Comparison of ENCODE assay signal across 15 cellular contexts in the genomic region with DNA sequence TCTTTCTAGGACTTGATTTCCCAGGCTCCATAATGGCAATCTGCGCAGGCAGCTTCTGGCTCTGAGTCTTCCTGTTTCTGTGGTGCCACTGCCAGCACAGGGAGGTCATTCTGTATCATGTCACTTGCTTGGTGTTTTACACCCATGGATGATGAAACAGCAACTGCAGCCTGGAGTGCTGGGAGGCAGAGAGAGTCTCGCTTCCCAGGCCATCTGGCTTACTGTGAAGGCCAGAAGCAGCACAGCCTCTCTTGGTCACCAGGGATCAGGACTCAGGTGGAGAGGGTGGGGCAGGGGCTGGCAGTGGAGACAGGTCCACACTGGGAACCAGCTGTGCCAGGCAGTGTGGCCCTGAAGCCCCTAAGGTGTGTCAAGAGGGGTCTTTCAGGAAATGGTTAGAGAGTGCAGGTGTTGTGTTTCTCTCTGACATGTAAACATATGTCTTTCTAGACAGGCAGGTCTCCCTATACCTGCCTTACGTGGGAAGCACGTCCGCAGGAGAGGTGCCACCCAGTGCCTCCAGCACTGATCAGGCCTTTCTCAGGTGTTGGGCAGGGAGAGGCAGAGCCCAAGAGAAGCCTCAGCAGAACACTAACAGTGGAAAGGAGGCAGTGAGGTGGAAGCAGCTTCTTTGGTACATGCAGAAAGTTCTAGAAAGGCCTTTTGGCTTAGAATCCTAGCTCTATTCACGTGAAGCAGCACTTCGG.
A peak's percentile ranks its signal among the peaks of the same experiment; 100 is the strongest.
DNase-seq lines count a peak whose midpoint lies in the region; ATAC-seq and TF ChIP-seq lines count a peak whose summit lies in the region.
"Had no signal": no experiment of that assay in that cellular context is flagged by ENCODE, and none has a peak within 500 bp of the region (broad histone marks: within the 10 kb centered on the region; RNA-seq: fewer than 3 reads in every experiment).

No MANE protein-coding gene starts in this region.

- H3K9ac ChIP-seq in BLaER1 treated with 17β-estradiol and CSF1 and Interleukin-3, amounts not matched to agents 10 nM and 100 nM: peak overlapping the region in 7 of 11 experiments; percentile 11 to 66 (median 41); a peak in 10 of 22 replicates

- no peak for TF ChIP-seq EP300 in sigmoid colon (IDR thresholded peaks at IDR 0.05)

- WGBS in sigmoid colon, 2 donors: 80 to 85% methylated on average over 7 of the region's 7 CpGs

- no peaks in the 10 kb centered on the region for H3K36me3 ChIP-seq in BLaER1 treated with 17β-estradiol and CSF1 and Interleukin-3, amounts not matched to agents 10 nM and 100 nM
- H3K36me3 ChIP-seq in lower lobe of right lung (no peaks in the 10 kb centered on the region), vagina (no peaks in the 10 kb centered on the region), sigmoid colon (no peaks in the 10 kb centered on the region)
- H3K36me3 ChIP-seq: HAP-1 had no signal

- peaks cover 0 to 41% (median 3%) of the 10 kb centered on the region in 11 experiments; a peak in 8 of 22 replicates for H4K20me1 ChIP-seq in BLaER1 treated with 17β-estradiol and CSF1 and Interleukin-3, amounts not matched to agents 10 nM and 100 nM

- H3K27me3 ChIP-seq in BLaER1 treated with 17β-estradiol and CSF1 and Interleukin-3, amounts not matched to agents 10 nM and 100 nM: peaks cover 33 to 74% (median 40%) of the 10 kb centered on the region in 11 experiments
- H3K27me3 ChIP-seq in HL-60 (ENCODE audit: insufficient read depth, poor library complexity, severe bottlenecking) (peaks cover 16% of the 10 kb centered on the region), lower lobe of right lung (ENCODE audit: low read depth) (peaks cover 66% of the 10 kb centered on the region), vagina (peaks cover 7% of the 10 kb centered on the region), sigmoid colon (peaks cover 24 to 61% (median 52%) of the 10 kb centered on the region in 3 donors)

- H3K9me3 ChIP-seq in BLaER1 treated with 17β-estradiol and CSF1 and Interleukin-3, amounts not matched to agents 10 nM and 100 nM (replicated peaks in 1 of 11): peaks cover 0 to 7% (median 0%) of the 10 kb centered on the region in 11 experiments; a peak in 5 of 22 replicates
- H3K9me3 ChIP-seq in lower lobe of right lung (no peaks in the 10 kb centered on the region), vagina (no peaks in the 10 kb centered on the region), sigmoid colon (no peaks in the 10 kb centered on the region)
- H3K9me3 ChIP-seq: HAP-1 had no signal

- peak in 1 of 2 experiments; percentile 68 for DNase-seq in HL-60 (ENCODE audit: low read depth in 1 of 2, low spot score in 1 of 2)
- peak; percentile 44 for DNase-seq in NOMO-1 treated with DMSO at 0.1 percent for 48 hours (lab: John Stamatoyannopoulos, UW; ENCODE audit: unreplicated experiment)
- peak; percentile 20 for DNase-seq in lower lobe of right lung
- DNase-seq in vagina (ENCODE audit: extremely low spot score in 2 of 2): no peak
- DNase-seq in DMS 273 treated with DMSO at 0.1 percent for 48 hours (lab: John Stamatoyannopoulos, UW): no peak
- DNase-seq in sigmoid colon: no peak
- DNase-seq in activated CD4-positive, alpha-beta T cell treated with anti-CD3 and anti-CD28 coated beads for 48 hours: no peak
- DNase-seq: COR-L47, DMS53, NCI-H1930, NCI-H510A treated with DMSO at 0.1 percent for 48 hours, T-helper 1 cell had no signal

- no peak for TF ChIP-seq POLR2A in vagina (IDR thresholded peaks at IDR 0.05)
- no peak for TF ChIP-seq POLR2A in sigmoid colon (IDR thresholded peaks at IDR 0.05)

- TF ChIP-seq CTCF in HL-60 (IDR thresholded peaks at IDR 0.05; ENCODE audit: insufficient read depth, low read length): no peak
- no peak for TF ChIP-seq CTCF in lower lobe of right lung (IDR thresholded peaks at IDR 0.05)
- TF ChIP-seq CTCF in vagina (IDR thresholded peaks at IDR 0.05): no peak
- TF ChIP-seq CTCF in sigmoid colon (IDR thresholded peaks at IDR 0.05): no peak

- H3K27ac ChIP-seq in BLaER1 treated with 17β-estradiol and CSF1 and Interleukin-3, amounts not matched to agents 10 nM and 100 nM: peak overlapping the region in 7 of 11 experiments; percentile 6 to 74 (median 66); a peak in 13 of 22 replicates
- H3K27ac ChIP-seq in HL-60 (replicated peaks) (peak overlapping the region; percentile 41; the same call in 1 of the 2 replicates), lower lobe of right lung (no peak overlapping the region), vagina (no peak overlapping the region), sigmoid colon (no peak overlapping the region)
- H3K27ac ChIP-seq: SK-N-MC had no signal

- peaks cover 62 to 77% (median 75%) of the 10 kb centered on the region in 10 experiments for H3K4me1 ChIP-seq in BLaER1 treated with 17β-estradiol and CSF1 and Interleukin-3, amounts not matched to agents 10 nM and 100 nM
- H3K4me1 ChIP-seq in lower lobe of right lung: peaks cover 29% of the 10 kb centered on the region
- H3K4me1 ChIP-seq in vagina: peaks cover 20% of the 10 kb centered on the region
- peaks cover 0 to 25% (median 19%) of the 10 kb centered on the region in 4 donors for H3K4me1 ChIP-seq in sigmoid colon
- H3K4me1 ChIP-seq: HAP-1 had no signal

- H3K4me2 ChIP-seq in BLaER1 treated with 17β-estradiol and CSF1 and Interleukin-3, amounts not matched to agents 10 nM and 100 nM: peak overlapping the region; percentile 44 to 97 (median 86)

- ATAC-seq in lower lobe of right lung: no peak

- intact Hi-C loops in lower lobe of right lung (cut with DNase I): no loop called here
- intact Hi-C loops in vagina (cut with DNase I): no loop called here
- intact Hi-C loops in sigmoid colon (cut with DNase I): no loop called here

- H3K4me3 ChIP-seq in BLaER1 treated with 17β-estradiol and CSF1 and Interleukin-3, amounts not matched to agents 10 nM and 100 nM: peak overlapping the region in 1 of 10 experiments; percentile 28; a peak in 2 of 20 replicates
- H3K4me3 ChIP-seq in HL-60 (replicated peaks; ENCODE audit: insufficient read depth, low read length) (no peak overlapping the region), lower lobe of right lung (no peak overlapping the region), vagina (no peak overlapping the region), sigmoid colon (no peak overlapping the region)
- H3K4me3 ChIP-seq: HAP-1, SK-N-MC had no signal

Comparison
In these comparisons a context has a peak if more than half of its experiments do, and no peak if none do; other contexts are left out.
1. H3K27ac ChIP-seq: peak in BLaER1 treated with 17β-estradiol and CSF1 and Interleukin-3, amounts not matched to agents 10 nM and 100 nM (7 of 11) and HL-60 (single experiment); none in lower lobe of right lung (single experiment), vagina (single experiment) and sigmoid colon (0 of 4).
2. DNase-seq: peak in NOMO-1 treated with DMSO at 0.1 percent for 48 hours (single experiment) and lower lobe of right lung (single experiment); none in vagina (0 of 2), DMS 273 treated with DMSO at 0.1 percent for 48 hours (single experiment), sigmoid colon (single experiment) and activated CD4-positive, alpha-beta T cell treated with anti-CD3 and anti-CD28 coated beads for 48 hours (single experiment).